26 cellular contexts compared by ENCODE assay signal in genomic region chr6:112770341-112770740, GRCh38.
"Had no signal": no experiment of that assay in that cellular context is flagged by ENCODE, and none has a peak within 500 bp of the region (broad histone marks: within the 10 kb centered on the region; RNA-seq: fewer than 3 reads in every experiment).

No MANE protein-coding gene starts in this region.

- ATAC-seq: body of pancreas; heart right ventricle; right cardiac atrium; stimulated activated naive B cell treated with anti-CD40 and anti-IgM and Interleukin-4, amounts not matched to agents 10 μg/mL and 1 μg/mL and 100 μg/mL, for 72 hours had no signal

- H3K27ac ChIP-seq: adrenal gland, body of pancreas, coronary artery, heart right ventricle, stomach, thyroid gland, upper lobe of left lung, vagina, VCaP had no signal

- H3K36me3 ChIP-seq: adrenal gland, heart right ventricle, stomach, thyroid gland, upper lobe of left lung, vagina had no signal

- H3K36me3 Mint-ChIP-seq: activated naive CD8-positive, alpha-beta T cell treated with anti-CD3 and anti-CD28 coated beads for 36 hours had no signal

- H3K9me3 ChIP-seq: adrenal gland, body of pancreas, thyroid gland, vagina had no signal

- H3K27me3 Mint-ChIP-seq: activated naive CD8-positive, alpha-beta T cell treated with anti-CD3 and anti-CD28 coated beads for 36 hours had no signal

- DNase-seq: activated CD4-positive, alpha-beta T cell treated with anti-CD3 and anti-CD28 coated beads for 4 hours; activated CD4-positive, alpha-beta T cell treated with anti-CD3 and anti-CD28 coated beads, Interleukin-2, amount 50 U/mL, for 4 hours; activated effector memory CD4-positive, alpha-beta T cell treated with anti-CD3 and anti-CD28 coated beads, Interleukin-2, amount 50 U/mL, for 16 hours; activated naive CD4-positive, alpha-beta T cell treated with anti-CD3 and anti-CD28 coated beads for 36 hours; activated naive CD8-positive, alpha-beta T cell treated with anti-CD3 and anti-CD28 coated beads for 36 hours; adrenal gland; aorta; body of pancreas; foreskin melanocyte; heart right ventricle; mammary epithelial cell; nucleus accumbens; right cardiac atrium; stimulated activated CD4-positive, alpha-beta T cell treated with anti-CD3 and anti-CD28 coated beads, Interleukin-15, amount 100 ng/mL, for 24 hours; stimulated activated CD4-positive, alpha-beta T cell treated with anti-CD3 and anti-CD28 coated beads, Interleukin-2, amount 100 ng/mL, for 24 hours; stimulated activated naive B cell treated with anti-CD40 and anti-IgM and Interleukin-4, amounts not matched to agents 10 μg/mL and 1 μg/mL and 100 μg/mL, for 72 hours; stomach; T-helper 9 cell; thyroid gland; upper lobe of left lung had no signal

- H3K4me3 Mint-ChIP-seq: activated naive CD4-positive, alpha-beta T cell treated with anti-CD3 and anti-CD28 coated beads for 36 hours; activated naive CD8-positive, alpha-beta T cell treated with anti-CD3 and anti-CD28 coated beads for 36 hours; activated T-helper 1 cell treated with anti-CD3 and anti-CD28 coated beads, Interleukin-12 subunit alpha, Interleukin-12 subunit beta, Interleukin-2, Interleukin-4 antibody, amounts not matched to agents 30 ng/mL and 10 ng/mL and 1 ng/mL, durations not matched to agents 14 hours and 24 hours and 36 hours; neural crest cell; stimulated activated naive B cell treated with anti-CD40 and anti-IgM and Interleukin-4, amounts not matched to agents 10 μg/mL and 1 μg/mL and 100 μg/mL, for 72 hours; T-helper 1 cell treated with Interleukin-12 subunit alpha and Interleukin-12 subunit beta and Interleukin-4 antibody, amounts not matched to agents 30 μg/mL and 1 μg/mL, for 36 hours had no signal

- H3K27me3 ChIP-seq: adrenal gland, body of pancreas, heart right ventricle, stomach, thyroid gland, upper lobe of left lung, vagina had no signal

- H3K4me1 Mint-ChIP-seq: activated naive CD8-positive, alpha-beta T cell treated with anti-CD3 and anti-CD28 coated beads for 36 hours; neural crest cell; stimulated activated naive B cell treated with anti-CD40 and anti-IgM and Interleukin-4, amounts not matched to agents 10 μg/mL and 1 μg/mL and 100 μg/mL, for 72 hours had no signal

- H3K27ac Mint-ChIP-seq: activated naive CD4-positive, alpha-beta T cell treated with anti-CD3 and anti-CD28 coated beads for 36 hours; activated naive CD8-positive, alpha-beta T cell treated with anti-CD3 and anti-CD28 coated beads for 36 hours; activated T-helper 1 cell treated with anti-CD3 and anti-CD28 coated beads, Interleukin-12 subunit alpha, Interleukin-12 subunit beta, Interleukin-2, Interleukin-4 antibody, amounts not matched to agents 30 ng/mL and 10 ng/mL and 1 ng/mL, durations not matched to agents 14 hours and 24 hours and 36 hours; stimulated activated naive B cell treated with anti-CD40 and anti-IgM and Interleukin-4, amounts not matched to agents 10 μg/mL and 1 μg/mL and 100 μg/mL, for 72 hours; T-helper 1 cell treated with Interleukin-12 subunit alpha and Interleukin-12 subunit beta and Interleukin-4 antibody, amounts not matched to agents 30 μg/mL and 1 μg/mL, for 36 hours had no signal

- H3K4me1 ChIP-seq: adrenal gland, body of pancreas, heart right ventricle, stomach, thyroid gland, upper lobe of left lung, vagina had no signal

- H3K4me3 ChIP-seq: adrenal gland, body of pancreas, coronary artery, heart right ventricle, stomach, thyroid gland, upper lobe of left lung, vagina had no signal

- H3K9me3 Mint-ChIP-seq: activated T-helper 1 cell treated with anti-CD3 and anti-CD28 coated beads, Interleukin-12 subunit alpha, Interleukin-12 subunit beta, Interleukin-2, Interleukin-4 antibody, amounts not matched to agents 30 ng/mL and 10 ng/mL and 1 ng/mL, durations not matched to agents 14 hours and 24 hours and 36 hours had no signal
